In genomic region chr9:124840300-124840833, GRCh38 we compare ENCODE assay signal across 9 cellular contexts. TPM values are rescaled to one million over a fixed set of nuclear protein-coding genes. Genes with fewer than 3 reads are reported as not detected.
DNase-seq lines count a peak whose midpoint lies in the region; ATAC-seq and TF ChIP-seq lines count a peak whose summit lies in the region.
"Had no signal": no experiment of that assay in that cellular context is flagged by ENCODE, and none has a peak within 500 bp of the region (broad histone marks: within the 10 kb centered on the region; RNA-seq: fewer than 3 reads in every experiment).

No MANE protein-coding gene starts in this region.

- H3K36me3 ChIP-seq in DOHH2 (ENCODE audit: control insufficient read depth, low read length) = no peaks in the 10 kb centered on the region
- no peaks in the 10 kb centered on the region for H3K36me3 ChIP-seq in osteoblast (ENCODE audit: insufficient read depth, low read length)

- TF ChIP-seq CTCF in DOHH2 (IDR thresholded peaks at IDR 0.05; ENCODE audit: low read depth, low read length, poor library complexity, severe bottlenecking) = peak; percentile 70
- peak; percentile 29; the same call in 1 of the 2 replicates for TF ChIP-seq CTCF in LNCAP (IDR thresholded peaks at IDR 0.05)
- peak; percentile 73 for TF ChIP-seq CTCF in chondrocyte (IDR thresholded peaks at IDR 0.05)
- TF ChIP-seq CTCF in osteoblast (IDR thresholded peaks at IDR 0.05; ENCODE audit: extremely low read depth, low read depth, low read length) = peak; percentile 48

- H3K36me3 Mint-ChIP-seq in chondrocyte (ENCODE audit: low read depth) = no peaks in the 10 kb centered on the region

- H3K27me3 Mint-ChIP-seq in chondrocyte (ENCODE audit: low read depth) = no peaks in the 10 kb centered on the region

- H3K4me3 ChIP-seq in DOHH2 (ENCODE audit: low read length) (no peak overlapping the region), osteoblast (ENCODE audit: insufficient read depth, low read length) (no peak overlapping the region)

- DNase-seq in chondrocyte (ENCODE audit: low spot score) = no peak
- no peak for DNase-seq in osteoblast (ENCODE audit: insufficient read length, low spot score, missing footprints)
- DNase-seq in COLO829 (ENCODE audit: low spot score) = no peak
- DNase-seq: GF-D8 had no signal

- no peak overlapping the region for H3K27ac Mint-ChIP-seq in chondrocyte (ENCODE audit: unreplicated experiment)

- no peak overlapping the region for H2AFZ ChIP-seq in osteoblast (ENCODE audit: low read length)

- H3K27ac ChIP-seq in DOHH2 (ENCODE audit: low read depth, low read length) = no peak overlapping the region
- H3K27ac ChIP-seq in osteoblast (ENCODE audit: low read depth, low read length) = no peak overlapping the region

- H3K27me3 ChIP-seq in DOHH2 (ENCODE audit: control insufficient read depth, low read length) (no peaks in the 10 kb centered on the region), osteoblast (ENCODE audit: insufficient read depth, low read length) (no peaks in the 10 kb centered on the region)

- no peaks in the 10 kb centered on the region for H3F3A ChIP-seq in DOHH2 (ENCODE audit: control insufficient read depth, insufficient read depth)

- H3K4me1 Mint-ChIP-seq in chondrocyte (ENCODE audit: low read depth) = peaks cover 30% of the 10 kb centered on the region

- H3K9me3 ChIP-seq in DOHH2 (ENCODE audit: control insufficient read depth, insufficient read depth, low read length) = no peaks in the 10 kb centered on the region
- H3K9me3 ChIP-seq in osteoblast (ENCODE audit: low read depth, low read length) = no peaks in the 10 kb centered on the region

- H4K20me1 ChIP-seq in DOHH2 (ENCODE audit: control insufficient read depth, insufficient read depth, low read depth, low read length) (no peaks in the 10 kb centered on the region), osteoblast (ENCODE audit: insufficient read depth, low read length) (no peaks in the 10 kb centered on the region)

- H3K9me3 Mint-ChIP-seq in chondrocyte (ENCODE audit: low read depth) = no peaks in the 10 kb centered on the region

- ATAC-seq in GM21360 (IDR thresholded peaks at IDR 0.05; ENCODE audit: unreplicated experiment) (no peak), HG02759 (IDR thresholded peaks at IDR 0.05; ENCODE audit: unreplicated experiment) (no peak), GM19324 (IDR thresholded peaks at IDR 0.05; ENCODE audit: low FRiP score, unreplicated experiment) (no peak)

- H3K4me2 ChIP-seq in DOHH2 (ENCODE audit: low read length) (no peak overlapping the region), osteoblast (ENCODE audit: insufficient read depth, low read length) (no peak overlapping the region)

- H3K79me2 ChIP-seq in DOHH2 (ENCODE audit: control insufficient read depth, low read length) (no peaks in the 10 kb centered on the region), osteoblast (ENCODE audit: insufficient read depth, low read length) (no peaks in the 10 kb centered on the region)

- H3K9me2 ChIP-seq in DOHH2 (replicated peaks; ENCODE audit: control insufficient read depth, low read length) = no peaks in the 10 kb centered on the region

- no peak overlapping the region for H3K4me3 Mint-ChIP-seq in chondrocyte (ENCODE audit: unreplicated experiment)

- H3K4me1 ChIP-seq in DOHH2 (ENCODE audit: control insufficient read depth, low read length) = peaks cover under 1% of the 10 kb centered on the region; the same call in 1 of the 2 replicates
- H3K4me1 ChIP-seq in osteoblast (ENCODE audit: insufficient read depth, low read length) = peaks cover 8% of the 10 kb centered on the region

RNA-seq across cellular contexts. Expression of gene WDR38, which starts 12.9 kb away (rescaled TPM):
- total RNA-seq in chondrocyte (not detected in 3 replicates), osteoblast (not detected in 2 replicates)

RNA-seq across cellular contexts. Expression of gene RPL35, which starts 21.4 kb away (rescaled TPM):
- 706 to 837 TPM (median 731 TPM) in 3 replicates for total RNA-seq in chondrocyte
- total RNA-seq in osteoblast = 1,644 and 1,645 TPM in 2 replicates

RNA-seq across cellular contexts. Expression of gene ARPC5L, which starts 21.6 kb away (rescaled TPM):
- total RNA-seq in chondrocyte = 30.1 to 36.0 TPM (median 35.1 TPM) in 3 replicates
- 9.8 and 11.8 TPM in 2 replicates for total RNA-seq in osteoblast
